In genomic region chr1:7634841-7635240, GRCh38 we compare ENCODE assay signal across 8 cellular contexts.
"Had no signal": no experiment of that assay in that cellular context is flagged by ENCODE, and none has a peak within 500 bp of the region (broad histone marks: within the 10 kb centered on the region; RNA-seq: fewer than 3 reads in every experiment).

No MANE protein-coding gene starts in this region.

- DNase-seq: GDM1, GF-D8 had no signal

- ATAC-seq: GM12878 had no signal

- FAIRE-seq: G401.6, GM12878, GM12891, GM12892, GM18507, GM19239 had no signal

- H3K4me3 ChIP-seq: GM12878 had no signal
